8 cellular contexts compared by ENCODE assay signal in the genomic region with DNA sequence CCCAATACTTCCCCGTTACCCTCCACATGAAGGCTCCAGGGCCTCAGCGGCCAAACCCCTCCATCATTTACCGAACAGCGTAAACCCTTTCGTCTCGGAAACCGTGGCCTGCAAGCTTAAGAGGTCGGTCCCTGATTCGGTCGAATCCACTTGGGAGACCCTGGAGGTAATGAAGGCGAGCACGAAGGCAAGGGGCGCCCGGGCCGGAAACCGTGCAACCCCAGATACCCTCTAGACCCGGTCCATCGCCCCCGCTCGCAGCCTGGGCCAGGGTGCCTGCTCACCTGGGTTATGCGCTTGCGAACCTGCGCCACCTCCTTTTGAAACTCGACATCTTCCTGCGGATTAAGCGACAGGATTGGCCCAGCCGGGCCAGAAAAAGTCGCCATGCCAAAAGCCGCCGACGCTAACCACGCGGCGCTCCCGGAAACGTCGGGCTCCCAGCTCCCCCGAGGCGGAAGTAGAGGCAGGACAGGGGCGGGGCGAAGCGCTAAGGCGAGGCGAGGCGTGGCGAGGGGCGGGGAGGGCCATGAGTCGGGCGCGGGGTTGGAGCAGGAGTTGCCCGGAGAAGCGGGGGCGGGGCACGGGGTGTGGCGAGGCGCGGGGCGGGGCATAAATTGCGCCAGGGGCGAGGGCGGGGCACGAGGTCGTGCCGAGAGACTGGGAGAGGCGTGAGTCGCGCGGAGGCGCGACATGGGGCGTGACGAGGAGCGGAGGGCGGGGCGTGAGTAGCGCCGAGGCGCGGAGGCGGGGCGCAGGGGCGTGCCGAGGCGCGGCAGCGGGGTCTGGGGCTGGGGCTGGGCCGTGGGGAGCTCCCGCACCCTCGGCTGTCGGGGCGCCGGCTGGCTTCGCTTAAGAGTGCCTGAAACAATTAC. TPM values are rescaled to one million over a fixed set of nuclear protein-coding genes. Genes with fewer than 3 reads are reported as not detected.
DNase-seq lines count a peak whose midpoint lies in the region; ATAC-seq, FAIRE-seq and TF ChIP-seq lines count a peak whose summit lies in the region.

NIFK (minus strand) TSS at position 414 of the 875 bp plus-strand sequence; CDS start at position 389, 25 bp downstream.

- peaks cover 35% of the 10 kb centered on the region for H3K36me3 ChIP-seq in HUES48 (ENCODE audit: control insufficient read depth, insufficient read depth, low read length)
- peaks cover 35% of the 10 kb centered on the region for H3K36me3 ChIP-seq in NT2/D1 (ENCODE audit: insufficient read depth, insufficient read length, low read length)
- H3K36me3 ChIP-seq in H1 (ENCODE audit: control insufficient read depth in 2 of 4, insufficient read depth in 4 of 4, low read length in 3 of 4), result peaks cover 10 to 30% (median 16%) of the 10 kb centered on the region in 4 experiments
- H3K36me3 ChIP-seq in mesenchymal stem cell (ENCODE audit: control insufficient read depth in 1 of 2, insufficient read depth in 2 of 2, low read depth in 1 of 2, low read length in 2 of 2), result peaks cover 15 to 27% of the 10 kb centered on the region in 2 experiments

- H4K91ac ChIP-seq in H1 (replicated peaks; ENCODE audit: insufficient read length, low read length) (peak within 1 kb of the TSS; percentile 68), mesenchymal stem cell (ENCODE audit: low read length) (no peak within 1 kb of the TSS)

- peak within 1 kb of the TSS; percentile 83 for H3K14ac ChIP-seq in H1 (ENCODE audit: insufficient read length)
- H3K14ac ChIP-seq in mesenchymal stem cell (ENCODE audit: low read length in 2 of 2), result peak within 1 kb of the TSS in 1 of 2 experiments; percentile 74

- H3K27me3 ChIP-seq in HUES48 (ENCODE audit: control insufficient read depth, insufficient read depth, low read length) (no peaks in the 10 kb centered on the region), NT2/D1 (ENCODE audit: insufficient read depth, insufficient read length) (no peaks in the 10 kb centered on the region), H1 (replicated peaks in 1 of 4; ENCODE audit: control insufficient read depth in 3 of 4, extremely low read depth in 1 of 4, insufficient read depth in 3 of 4, low read length in 3 of 4) (no peaks in the 10 kb centered on the region), mesenchymal stem cell (ENCODE audit: control insufficient read depth in 1 of 2, insufficient read depth in 1 of 2, low read length in 2 of 2) (peaks cover 0 to 5% of the 10 kb centered on the region in 2 experiments)

- FAIRE-seq in H1 (lab: Jason Lieb, UNC), result no peak

- peak within 1 kb of the TSS; percentile 8 for H4K5ac ChIP-seq in H1 (ENCODE audit: insufficient read length, low read depth, low read length)

- peaks cover 0 to 7% of the 10 kb centered on the region in 2 experiments for H4K20me1 ChIP-seq in H1 (replicated peaks in 1 of 2; ENCODE audit: control insufficient read depth in 1 of 2, insufficient read depth in 2 of 2, low read length in 2 of 2)

- 0 out of 2 replicates have a peak within 1 kb of the TSS, but pooled peaks have one; percentile 81 for H2BK15ac ChIP-seq in H1 (ENCODE audit: low read length)
- peak within 1 kb of the TSS; percentile 48 for H2BK15ac ChIP-seq in mesenchymal stem cell (ENCODE audit: low read depth, poor library complexity, severe bottlenecking)

- peaks cover 4% of the 10 kb centered on the region for H3K23me2 ChIP-seq in H1 (ENCODE audit: low read depth, low read length)

- H2AK5ac ChIP-seq in H1 (ENCODE audit: low read depth, low read length), result no peak within 1 kb of the TSS
- H2AK5ac ChIP-seq in mesenchymal stem cell (ENCODE audit: low read length, severe bottlenecking), result peak within 1 kb of the TSS; percentile 57

- TF ChIP-seq EP300 in H1 (IDR thresholded peaks at IDR 0.05; ENCODE audit: borderline replicate concordance in 1 of 2, low read depth in 2 of 2, low read length in 2 of 2), result no peak

- WGBS in H1 (ENCODE audit: extremely low coverage in 1 of 2, insufficient coverage in 1 of 2, insufficient read length in 1 of 2, insufficient replicate concordance in 2 of 2, low coverage in 1 of 2, low lambda C conversion rate in 2 of 2, missing lambda C conversion rate in 1 of 2), 2 experiments, result 3% methylated on average over 62 of the region's 93 CpGs; no CpG with 5 or more reads in 1 of the 2 experiments
- WGBS in mesenchymal stem cell, result 1% methylated on average over 67 of the region's 93 CpGs

- peak within 1 kb of the TSS; percentile 62; the same call in 1 of the 2 replicates for H2BK12ac ChIP-seq in H1 (ENCODE audit: low read depth, low read length)
- no peak within 1 kb of the TSS for H2BK12ac ChIP-seq in mesenchymal stem cell (ENCODE audit: low read length in 2 of 2)

- POLR2A ChIA-PET in H1 (lab: Charles Lee; ENCODE audit: partially characterized antibody), result interaction anchor here (0.7 to 2.6 kb wide), 17 partner anchors 10 to 206 kb away, joined by 3 to 22 read pairs (median 4); partner anchors contain the start of genes RNU4ATAC and TSN

- H4K8ac ChIP-seq in H1 (ENCODE audit: extremely low read depth, insufficient read depth, low read length) (peak within 1 kb of the TSS; percentile 92; the same call in 1 of the 2 replicates), mesenchymal stem cell (ENCODE audit: low read length) (peak within 1 kb of the TSS; percentile 52)

- H3K4ac ChIP-seq in H1 (replicated peaks; ENCODE audit: insufficient read length, low read depth, low read length), result peak within 1 kb of the TSS; percentile 57
- H3K4ac ChIP-seq in mesenchymal stem cell (ENCODE audit: low read depth in 1 of 2, low read length in 2 of 2), result peak within 1 kb of the TSS; percentile 22 to 94

- H3K23ac ChIP-seq in H1 (ENCODE audit: insufficient read length), result no peak within 1 kb of the TSS
- peak within 1 kb of the TSS; percentile 85 to 87 for H3K23ac ChIP-seq in mesenchymal stem cell (ENCODE audit: low read length in 2 of 2)

- H3K18ac ChIP-seq in H1 (ENCODE audit: extremely low read depth, low read length) (peak within 1 kb of the TSS; percentile 34; the same call in 1 of the 2 replicates), mesenchymal stem cell (ENCODE audit: low read depth in 1 of 2, low read length in 2 of 2) (peak within 1 kb of the TSS; percentile 64 to 87)

- peak; percentile 47 to 85 for TF ChIP-seq POLR2A in H1 (IDR thresholded peaks at IDR 0.05; ENCODE audit: control extremely low read depth in 1 of 2, low read depth in 2 of 2, low read length in 2 of 2)

- H3K4me2 ChIP-seq in H1 (ENCODE audit: insufficient read depth in 1 of 2, low read depth in 2 of 2, low read length in 2 of 2), result peak within 1 kb of the TSS; percentile 70 to 87
- peak within 1 kb of the TSS; percentile 80 for H3K4me2 ChIP-seq in mesenchymal stem cell (ENCODE audit: low read length, poor library complexity, severe bottlenecking)

- no peak for TF ChIP-seq CTCF in H1 (IDR thresholded peaks at IDR 0.05; ENCODE audit: control extremely low read depth in 1 of 3, insufficient read depth in 1 of 3, low read depth in 1 of 3, low read length in 3 of 3)

- H3K4me1 Mint-ChIP-seq in activated CD8-positive, alpha-beta memory T cell treated with anti-CD3 and anti-CD28 coated beads, Interleukin-2, amount 10 ng/mL, durations not matched to agents 7 days and 5 days, result peaks cover 44% of the 10 kb centered on the region

- peak within 1 kb of the TSS; percentile 78 for H3K27ac ChIP-seq in HUES48 (ENCODE audit: low read depth, low read length)
- peak within 1 kb of the TSS; percentile 12; the same call in 1 of the 2 replicates for H3K27ac ChIP-seq in H1 (ENCODE audit: low read depth, low read length)
- peak within 1 kb of the TSS; percentile 76 for H3K27ac ChIP-seq in mesenchymal stem cell (ENCODE audit: low read length, poor library complexity, severe bottlenecking)

- no peak within 1 kb of the TSS for H2BK20ac ChIP-seq in H1 (ENCODE audit: low read length)

- peaks cover 10 to 27% of the 10 kb centered on the region in 2 experiments for H3K79me2 ChIP-seq in H1 (ENCODE audit: control insufficient read depth in 1 of 2, insufficient read depth in 2 of 2, low read length in 2 of 2)

- peak in 1 of 2 experiments; percentile 3; a peak in 1 of 4 replicates for TF ChIP-seq RAD21 in H1 (IDR thresholded peaks at IDR 0.05 in 1 of 2, conservative IDR thresholded peaks at IDR 0.05 in 1 of 2; ENCODE audit: low read depth in 2 of 2, low read length in 2 of 2)

- H3K9me3 ChIP-seq in HUES48 (ENCODE audit: control insufficient read depth, insufficient read depth, low read length), result no peaks in the 10 kb centered on the region
- no peaks in the 10 kb centered on the region for H3K9me3 ChIP-seq in NT2/D1 (ENCODE audit: insufficient read depth, low read length)
- H3K9me3 ChIP-seq in H1 (ENCODE audit: insufficient read depth in 2 of 2, low read depth in 1 of 2, low read length in 1 of 2), result no peaks in the 10 kb centered on the region
- no peaks in the 10 kb centered on the region for H3K9me3 ChIP-seq in mesenchymal stem cell (ENCODE audit: control insufficient read depth, low read length)

- H3K56ac ChIP-seq in H1 (replicated peaks; ENCODE audit: insufficient read length, low read depth, low read length), result peak within 1 kb of the TSS; percentile 70

- H3K4me3 ChIP-seq in HUES48 (ENCODE audit: low read depth, low read length) (peak within 1 kb of the TSS; percentile 91), NT2/D1 (ENCODE audit: insufficient read length, low read depth) (peak within 1 kb of the TSS; percentile 94), H1 (ENCODE audit: extremely low read depth in 1 of 4, insufficient read depth in 2 of 4, low read depth in 3 of 4, low read length in 4 of 4) (peak within 1 kb of the TSS; percentile 79 to 97 (median 96)), mesenchymal stem cell (ENCODE audit: insufficient read depth in 1 of 2, low read depth in 1 of 2, low read length in 2 of 2) (peak within 1 kb of the TSS; percentile 94 to 96)

- peaks cover 21% of the 10 kb centered on the region for H3K36me3 Mint-ChIP-seq in activated CD8-positive, alpha-beta memory T cell treated with anti-CD3 and anti-CD28 coated beads, Interleukin-2, amount 10 ng/mL, durations not matched to agents 7 days and 5 days

- H3K4me3 Mint-ChIP-seq in activated CD8-positive, alpha-beta memory T cell treated with anti-CD3 and anti-CD28 coated beads, Interleukin-2, amount 10 ng/mL, durations not matched to agents 7 days and 5 days, result peak within 1 kb of the TSS; percentile 82

- no peaks in the 10 kb centered on the region for H3K9me3 Mint-ChIP-seq in activated CD8-positive, alpha-beta memory T cell treated with anti-CD3 and anti-CD28 coated beads, Interleukin-2, amount 10 ng/mL, durations not matched to agents 7 days and 5 days (ENCODE audit: low read depth)

- peak within 1 kb of the TSS; percentile 3; the same call in 1 of the 2 replicates for H2AFZ ChIP-seq in H1 (ENCODE audit: low read length)
- H2AFZ ChIP-seq in mesenchymal stem cell (ENCODE audit: low read depth, low read length), result peak within 1 kb of the TSS; percentile 89

- peak within 1 kb of the TSS; percentile 85 for H3K9ac ChIP-seq in HUES48 (ENCODE audit: low read depth, low read length)
- H3K9ac ChIP-seq in NT2/D1 (ENCODE audit: insufficient read length, low read depth), result peak within 1 kb of the TSS; percentile 97
- peak within 1 kb of the TSS; percentile 81 to 97 (median 86) for H3K9ac ChIP-seq in H1 (replicated peaks in 1 of 4; ENCODE audit: extremely low read depth in 1 of 4, low read depth in 3 of 4, low read length in 3 of 4)
- peak within 1 kb of the TSS; percentile 94 for H3K9ac ChIP-seq in mesenchymal stem cell (ENCODE audit: low read length)

- H3K79me1 ChIP-seq in H1 (ENCODE audit: low read depth, low read length) (no peaks in the 10 kb centered on the region), mesenchymal stem cell (replicated peaks; ENCODE audit: low read length, poor library complexity, severe bottlenecking) (peaks cover 6% of the 10 kb centered on the region)

- H2BK120ac ChIP-seq in H1 (replicated peaks; ENCODE audit: low read depth, low read length) (no peak within 1 kb of the TSS), mesenchymal stem cell (ENCODE audit: low read depth, low read length) (peak within 1 kb of the TSS; percentile 42)

- H3K4me1 ChIP-seq in HUES48 (ENCODE audit: control insufficient read depth, insufficient read depth, low read length) (peaks cover 6% of the 10 kb centered on the region; the same call in 1 of the 2 replicates), NT2/D1 (ENCODE audit: insufficient read depth, insufficient read length) (peaks cover 3% of the 10 kb centered on the region), H1 (replicated peaks in 1 of 4; ENCODE audit: control insufficient read depth in 3 of 4, insufficient read depth in 4 of 4, low read length in 3 of 4) (peaks cover 0 to 5% (median 1%) of the 10 kb centered on the region in 4 experiments; a peak in 4 of 7 replicates), mesenchymal stem cell (ENCODE audit: control insufficient read depth, insufficient read depth, low read depth, low read length) (peaks cover 5% of the 10 kb centered on the region)

- peak within 1 kb of the TSS; percentile 94 for H3K27ac Mint-ChIP-seq in activated CD8-positive, alpha-beta memory T cell treated with anti-CD3 and anti-CD28 coated beads, Interleukin-2, amount 10 ng/mL, durations not matched to agents 7 days and 5 days

- H3K27me3 Mint-ChIP-seq in activated CD8-positive, alpha-beta memory T cell treated with anti-CD3 and anti-CD28 coated beads, Interleukin-2, amount 10 ng/mL, durations not matched to agents 7 days and 5 days, result no peaks in the 10 kb centered on the region

- in situ Hi-C loops in Caki2 (cut with HindIII; ENCODE audit: low pct_unique_long_range_greater_than_20kb, low sequenced_read_pairs), result no loop called here

- DNase-seq in Caki2 (ENCODE audit: low read depth) (peak; percentile 88), NT2/D1 (ENCODE audit: low read depth, low spot score) (peak; percentile 96), H1 (ENCODE audit: low read depth in 1 of 2, low spot score in 2 of 2) (peak; percentile 95 to 100), mesenchymal stem cell (peak; percentile 97)
- peak; percentile 100 for DNase-seq in activated CD8-positive, alpha-beta memory T cell treated with anti-CD3 and anti-CD28 coated beads, Interleukin-2, amount 10 ng/mL, durations not matched to agents 7 days and 5 days
- peak; percentile 99 for DNase-seq in stimulated activated CD8-positive, alpha-beta memory T cell treated with anti-CD3 and anti-CD28 coated beads, Interleukin-12 subunit alpha, Interleukin-12 subunit beta, amount 100 ng/mL, for 24 hours (ENCODE audit: extremely low read depth)

- peak; percentile 94 for ATAC-seq in GM21423 (IDR thresholded peaks at IDR 0.05; ENCODE audit: unreplicated experiment)
- peak; percentile 92 for ATAC-seq in activated CD8-positive, alpha-beta memory T cell treated with anti-CD3 and anti-CD28 coated beads, Interleukin-2, amount 10 ng/mL, durations not matched to agents 7 days and 5 days

- CTCF ChIA-PET in activated CD8-positive, alpha-beta memory T cell treated with anti-CD3 and anti-CD28 coated beads, Interleukin-2, amount 10 ng/mL, durations not matched to agents 7 days and 5 days (lab: Charles Lee), result interaction anchor here (1.1 to 3.1 kb wide), 10 partner anchors 10 to 206 kb away, joined by 3 to 9 read pairs (median 5); partner anchors contain the start of genes CLASP1, RNU4ATAC and TSN
- CTCF ChIA-PET in H1 (lab: Charles Lee; ENCODE audit: partially characterized antibody), result interaction anchor here (0.5 to 0.9 kb wide), 4 partner anchors 12 to 408 kb away, joined by 3 to 4 read pairs (median 3); no protein-coding TSS in a partner anchor

- H2BK5ac ChIP-seq in H1 (ENCODE audit: low read depth, low read length) (peak within 1 kb of the TSS; percentile 79; the same call in 1 of the 2 replicates), mesenchymal stem cell (ENCODE audit: low read depth, low read length, poor library complexity, severe bottlenecking) (no peak within 1 kb of the TSS)

RNA-seq across cellular contexts. Expression of gene NIFK, which starts in this region (rescaled TPM):
- 41.2 and 49.2 TPM in 2 replicates for total RNA-seq in Caki2 (2014; rRNA removed; shearing (Covaris generic); ENCODE audit: low replicate concordance)
- 100 to 1,000 TPM in 1 of 2 experiments, 10 to 100 TPM in 1; 58.4 to 102 TPM for total RNA-seq in activated CD8-positive, alpha-beta memory T cell treated with anti-CD3 and anti-CD28 coated beads, Interleukin-2, amount 10 ng/mL, durations not matched to agents 7 days and 5 days
- total RNA-seq in H1 (2021; fragmentation: NEBNext Ultra II Directional; extraction: Animal tissue kit (Norgen Biotek cat#: 25700)), result 99.3 and 117 TPM in 2 replicates
- polyA plus RNA-seq in H1 (2011; rRNA removed), result 12.2 and 24.4 TPM in 2 replicates
- polyA plus RNA-seq in H1 (2011; cell fraction: cytosol; rRNA removed), result 28.9 TPM
- 9.9 TPM for polyA plus RNA-seq in H1 (2011; cell fraction: nucleus; rRNA removed)
- 38.2 to 75.3 TPM (median 47.9 TPM) in 4 replicates for polyA plus RNA-seq in H1 (2012, experiment 1 of 2)
- 9.8 TPM for polyA plus RNA-seq in H1 (2012, experiment 2 of 2)
- polyA plus RNA-seq in H1 (2013, experiment 1 of 2), result 178 TPM
- 171 TPM for polyA plus RNA-seq in H1 (2013, experiment 2 of 2)
- polyA minus RNA-seq in H1 (2011; rRNA and poly(A)+ RNA removed), result 14.6 and 16.2 TPM in 2 replicates
- polyA minus RNA-seq in H1 (2011; cell fraction: cytosol; rRNA and poly(A)+ RNA removed), result 16.1 TPM
- polyA minus RNA-seq in H1 (2011; cell fraction: nucleus; rRNA and poly(A)+ RNA removed), result 21.0 TPM
- 75.3 TPM for polyA plus RNA-seq in mesenchymal stem cell (2013, experiment 1 of 2)
- polyA plus RNA-seq in mesenchymal stem cell (2013, experiment 2 of 2), result 68.7 TPM

Comparison
In these comparisons a context has a peak if more than half of its experiments do, and no peak if none do; other contexts are left out.
1. Peak in every context shown above with its lines: DNase-seq, ATAC-seq, H3K4me3 ChIP-seq and H3K27ac ChIP-seq.
2. H3K27ac ChIP-seq: peak in every context shown above with its lines; median percentile 78 in HUES48; 76 in mesenchymal stem cell; 12 in H1.